Comparison of ENCODE assay signal across 13 cellular contexts in genomic region chr20:4366076-4366475, GRCh38.
"Had no signal": no experiment of that assay in that cellular context is flagged by ENCODE, and none has a peak within 500 bp of the region (broad histone marks: within the 10 kb centered on the region; RNA-seq: fewer than 3 reads in every experiment).

No MANE protein-coding gene starts in this region.

- FAIRE-seq: frontal cortex had no signal

- DNase-seq: activated CD4-positive, alpha-beta T cell treated with anti-CD3 and anti-CD28 coated beads for 48 hours; activated CD8-positive, alpha-beta memory T cell treated with anti-CD3 and anti-CD28 coated beads for 24 hours; activated naive CD4-positive, alpha-beta T cell treated with anti-CD3 and anti-CD28 coated beads for 36 hours; central memory CD4-positive, alpha-beta T cell; effector memory CD4-positive, alpha-beta T cell; heart left ventricle; islet precursor cell; left lung; sigmoid colon; stimulated activated CD4-positive, alpha-beta T cell treated with anti-CD3 and anti-CD28 coated beads, Interleukin-12 subunit alpha, Interleukin-12 subunit beta, amount 100 ng/mL, for 4 hours; stimulated activated naive CD4-positive, alpha-beta T cell; trophoblast cell had no signal

- H3K27ac ChIP-seq: heart left ventricle, left lung, sigmoid colon had no signal

- H3K36me3 ChIP-seq: heart left ventricle, left lung, sigmoid colon had no signal

- H3K9me3 ChIP-seq: heart left ventricle, left lung, sigmoid colon had no signal

- H3K4me1 ChIP-seq: sigmoid colon had no signal

- H3K4me3 ChIP-seq: heart left ventricle, left lung, sigmoid colon had no signal

- H3K27me3 ChIP-seq: heart left ventricle, left lung, sigmoid colon had no signal
